In the genomic region with DNA sequence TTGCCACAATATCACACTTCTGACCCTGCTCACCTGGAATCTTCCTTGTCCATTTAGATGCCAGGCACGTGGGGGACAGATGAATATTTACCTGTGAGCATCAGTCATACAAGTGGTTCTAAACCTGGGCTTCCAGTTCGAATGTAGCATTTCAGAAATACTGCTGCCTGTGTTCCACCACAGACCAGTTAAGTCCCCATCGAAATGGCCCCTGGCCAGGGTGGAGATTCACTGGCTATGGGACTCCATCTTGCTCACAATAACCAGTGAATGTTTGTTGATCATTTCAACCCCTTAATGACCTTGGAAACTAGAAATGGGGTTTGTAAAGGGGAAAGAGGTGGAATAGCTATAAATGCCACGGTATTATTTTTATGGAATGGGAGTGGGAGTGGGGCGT, we compare ENCODE assay signal across 21 cellular contexts.
"Had no signal": no experiment of that assay in that cellular context is flagged by ENCODE, and none has a peak within 500 bp of the region (broad histone marks: within the 10 kb centered on the region; RNA-seq: fewer than 3 reads in every experiment).

No MANE protein-coding gene starts in this region.

- H3K4me3 ChIP-seq: hepatocyte, spleen, thoracic aorta, upper lobe of left lung had no signal

- H3K27ac ChIP-seq: foreskin keratinocyte, hepatocyte, spleen, thoracic aorta, VCaP had no signal

- H3K4me1 Mint-ChIP-seq: T-helper 17 cell had no signal

- H3K27me3 Mint-ChIP-seq: activated naive CD4-positive, alpha-beta T cell treated with anti-CD3 and anti-CD28 coated beads, Interleukin-2, amount 50 U/mL, for 24 hours; naive B cell; progenitor cell of endocrine pancreas; T-helper 17 cell had no signal

- H3K36me3 Mint-ChIP-seq: naive B cell had no signal

- H3K9me3 ChIP-seq: spleen, thoracic aorta, upper lobe of left lung had no signal

- H3K4me3 Mint-ChIP-seq: activated CD8-positive, alpha-beta T cell treated with anti-CD3 and anti-CD28 coated beads, Interleukin-2, amount 10 ng/mL, durations not matched to agents 7 days and 5 days; activated naive CD4-positive, alpha-beta T cell treated with anti-CD3 and anti-CD28 coated beads, Interleukin-2, amount 50 U/mL, for 24 hours; brain; naive B cell; T-helper 17 cell had no signal

- ATAC-seq: activated CD8-positive, alpha-beta T cell treated with anti-CD3 and anti-CD28 coated beads, Interleukin-2, amount 10 ng/mL, durations not matched to agents 7 days and 5 days; foreskin keratinocyte; left colon; T-helper 17 cell had no signal

- H3K27ac Mint-ChIP-seq: activated CD8-positive, alpha-beta T cell treated with anti-CD3 and anti-CD28 coated beads, Interleukin-2, amount 10 ng/mL, durations not matched to agents 7 days and 5 days; progenitor cell of endocrine pancreas; T-helper 17 cell had no signal

- H3K79me2 ChIP-seq: hepatocyte had no signal

- DNase-seq: activated CD4-positive, alpha-beta T cell treated with anti-CD3 and anti-CD28 coated beads, Interleukin-2, amount 50 U/mL, for 1 hour; activated CD4-positive, CD25-positive, alpha-beta regulatory T cell treated with anti-CD3 and anti-CD28 coated beads, Interleukin-2, amount 50 U/mL, for 72 hours; activated CD8-positive, alpha-beta T cell treated with anti-CD3 and anti-CD28 coated beads, Interleukin-2, amount 10 ng/mL, durations not matched to agents 7 days and 5 days; activated gamma-delta T cell treated with Interleukin-2 at 50 U/mL for 16 hours; erythroblast; foreskin keratinocyte; left colon; naive B cell; retina; spleen; stimulated activated CD4-positive, alpha-beta T cell treated with anti-CD3 and anti-CD28 coated beads, Interleukin-4, amount 100 ng/mL, for 1 hour; stimulated activated naive CD4-positive, alpha-beta T cell; SW 1271; T-helper 17 cell; upper lobe of left lung had no signal

- H3K36me3 ChIP-seq: spleen, thoracic aorta, upper lobe of left lung had no signal

- H3K9me3 Mint-ChIP-seq: activated naive CD4-positive, alpha-beta T cell treated with anti-CD3 and anti-CD28 coated beads, Interleukin-2, amount 50 U/mL, for 24 hours; naive B cell had no signal

- H2AFZ ChIP-seq: hepatocyte had no signal

- H3K4me1 ChIP-seq: spleen had no signal

- H3K4me2 ChIP-seq: hepatocyte had no signal

- H3K27me3 ChIP-seq: foreskin keratinocyte, hepatocyte, spleen, upper lobe of left lung had no signal
